Comparison of ENCODE assay signal across 21 cellular contexts in the genomic region with DNA sequence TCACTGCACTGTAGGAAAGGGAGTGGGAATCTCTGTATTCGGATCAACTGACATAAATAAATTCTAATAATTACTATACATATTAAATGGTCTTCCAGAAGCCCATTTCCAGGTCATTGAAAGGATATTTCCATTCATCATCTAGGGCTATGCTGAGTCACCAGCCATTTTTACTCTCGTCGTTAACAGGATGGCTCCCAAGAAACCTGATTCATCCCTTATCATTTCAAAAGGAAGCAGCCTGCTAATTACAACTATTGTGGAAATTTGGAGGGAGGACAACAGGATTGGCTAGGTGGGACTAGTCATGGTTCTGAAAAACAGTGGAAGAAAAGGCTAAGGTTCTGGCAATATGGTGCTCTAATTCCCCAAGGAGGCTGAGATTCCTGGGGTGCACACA. TPM values are rescaled to one million over a fixed set of nuclear protein-coding genes. Genes with fewer than 3 reads are reported as not detected.
"Had no signal": no experiment of that assay in that cellular context is flagged by ENCODE, and none has a peak within 500 bp of the region (broad histone marks: within the 10 kb centered on the region; RNA-seq: fewer than 3 reads in every experiment).

No MANE protein-coding gene starts in this region.

- H3K4me1 ChIP-seq: body of pancreas, gastroesophageal sphincter, heart left ventricle, prostate gland, right atrium auricular region, thyroid gland had no signal

- H3K4me2 ChIP-seq: neural progenitor cell had no signal

- H3K9me3 ChIP-seq: body of pancreas, gastroesophageal sphincter, heart left ventricle, mucosa of descending colon, prostate gland, right atrium auricular region, thyroid gland had no signal

- H3K4me3 ChIP-seq: body of pancreas, dorsolateral prefrontal cortex, gastroesophageal sphincter, heart left ventricle, mucosa of descending colon, neural progenitor cell, prostate gland, right atrium auricular region, thyroid gland had no signal

- DNase-seq: activated CD4-positive, alpha-beta T cell treated with anti-CD3 and anti-CD28 coated beads for 36 hours; activated CD4-positive, alpha-beta T cell treated with anti-CD3 and anti-CD28 coated beads, Interleukin-2, amount 50 U/mL, for 48 hours; body of pancreas; caudate nucleus; dorsolateral prefrontal cortex; heart left ventricle; immature natural killer cell; kidney glomerular epithelial cell; left ventricle myocardium superior; mucosa of descending colon; naive B cell; stimulated activated CD4-positive, alpha-beta T cell treated with anti-CD3 and anti-CD28 coated beads, Interleukin-2, amount 100 ng/mL, for 24 hours; stimulated activated naive CD4-positive, alpha-beta T cell treated with Interleukin-2 at 50 U/mL for 16 hours; thyroid gland; WERI-Rb-1 had no signal

- H3K27ac ChIP-seq: body of pancreas, dorsolateral prefrontal cortex, gastroesophageal sphincter, heart left ventricle, neural progenitor cell, prostate gland, right atrium auricular region, thyroid gland, WERI-Rb-1 had no signal

- ATAC-seq: body of pancreas, gastroesophageal sphincter, heart left ventricle, left ventricle myocardium superior, mucosa of descending colon had no signal

- H2AFZ ChIP-seq: neural progenitor cell had no signal

- H3K9ac ChIP-seq: neural progenitor cell had no signal

- H3K27me3 ChIP-seq: body of pancreas, dorsolateral prefrontal cortex, gastroesophageal sphincter, heart left ventricle, neural progenitor cell, right atrium auricular region, thyroid gland had no signal

- H3K36me3 ChIP-seq: gastroesophageal sphincter, heart left ventricle, neural progenitor cell, prostate gland, right atrium auricular region, thyroid gland, WERI-Rb-1 had no signal

RNA-seq across cellular contexts. Expression of a gene that starts 13.6 kb away (rescaled TPM):
- total RNA-seq: activated CD4-positive, alpha-beta T cell treated with anti-CD3 and anti-CD28 coated beads for 36 hours; gastroesophageal sphincter; mucosa of descending colon; subcutaneous adipose tissue; thyroid gland; ureter had no signal
